Comparison of ENCODE assay signal across 27 cellular contexts in the genomic region with DNA sequence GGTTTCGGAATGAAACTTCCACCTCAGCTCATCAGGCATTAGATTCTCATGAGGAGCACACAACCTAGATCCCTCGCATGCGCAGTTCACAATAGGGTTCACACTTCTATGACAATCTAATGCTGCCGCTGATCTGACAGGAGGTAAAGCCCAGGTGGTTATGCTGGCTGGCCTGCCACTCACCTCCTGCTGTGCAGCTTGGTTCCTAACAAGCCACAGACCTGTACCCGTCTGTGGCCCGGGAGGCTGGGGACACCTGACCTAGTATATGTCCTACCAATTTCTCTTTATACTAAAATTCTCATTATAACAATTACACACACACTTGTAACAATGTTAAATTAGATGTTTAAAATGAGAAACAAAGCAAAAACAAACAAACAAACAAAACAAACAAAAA.
"Had no signal": no experiment of that assay in that cellular context is flagged by ENCODE, and none has a peak within 500 bp of the region (broad histone marks: within the 10 kb centered on the region; RNA-seq: fewer than 3 reads in every experiment).

No MANE protein-coding gene starts in this region.

- H3K9me3 ChIP-seq: gastrocnemius medialis, right atrium auricular region, stomach, thyroid gland, upper lobe of left lung had no signal

- H3K9me3 Mint-ChIP-seq: activated CD8-positive, alpha-beta T cell treated with anti-CD3 and anti-CD28 coated beads for 36 hours; activated T-cell treated with anti-CD3 and anti-CD28 coated beads, Interleukin-2, amount 50 U/mL, for 4 hours; activated T-helper 17 cell treated with anti-CD3 and anti-CD28 coated beads, Interleukin-2, amount 50 U/mL, for 72 hours; effector memory CD8-positive, alpha-beta T cell; mesothelial cell of epicardium; naive thymus-derived CD4-positive, alpha-beta T cell; neural crest cell; T-helper 1 cell treated with Interleukin-12 subunit alpha and Interleukin-12 subunit beta and Interleukin-4 antibody, amounts not matched to agents 30 μg/mL and 1 μg/mL, for 36 hours had no signal

- DNase-seq: activated CD4-positive, alpha-beta T cell treated with anti-CD3 and anti-CD28 coated beads, Interleukin-2, amount 50 U/mL, for 1 hour; activated CD4-positive, CD25-positive, alpha-beta regulatory T cell treated with anti-CD3 and anti-CD28 coated beads, Interleukin-2, amount 50 U/mL, for 72 hours; activated CD8-positive, alpha-beta T cell treated with anti-CD3 and anti-CD28 coated beads for 36 hours; activated gamma-delta T cell treated with Interleukin-2 at 50 U/mL for 16 hours; activated naive CD4-positive, alpha-beta T cell treated with anti-CD3 and anti-CD28 coated beads, Interleukin-2, amount 50 U/mL, for 16 hours; activated T-cell treated with anti-CD3 and anti-CD28 coated beads, Interleukin-2, amount 50 U/mL, for 4 hours; amniotic stem cell; brain microvascular endothelial cell; cortex of kidney; effector memory CD8-positive, alpha-beta T cell; erythroblast; gastrocnemius medialis; left colon; mammary epithelial cell; naive thymus-derived CD4-positive, alpha-beta T cell; nucleus accumbens; stimulated activated CD4-positive, alpha-beta T cell treated with anti-CD3 and anti-CD28 coated beads, Interleukin-2, amount 100 ng/mL, for 48 hours; stomach; thyroid gland; upper lobe of left lung had no signal

- H3K4me1 ChIP-seq: gastrocnemius medialis, parathyroid adenoma, right atrium auricular region, thyroid gland had no signal

- H3K4me2 ChIP-seq: hepatocyte had no signal

- H3K4me1 Mint-ChIP-seq: activated T-helper 17 cell treated with anti-CD3 and anti-CD28 coated beads, Interleukin-2, amount 50 U/mL, for 72 hours had no signal

- H3K36me3 Mint-ChIP-seq: mesothelial cell of epicardium; naive thymus-derived CD4-positive, alpha-beta T cell had no signal

- H3K4me3 ChIP-seq: gastrocnemius medialis, hepatocyte, right atrium auricular region, stomach, thyroid gland, upper lobe of left lung had no signal

- H3K27ac ChIP-seq: brain microvascular endothelial cell, gastrocnemius medialis, hepatocyte, parathyroid adenoma, right atrium auricular region, stomach, thyroid gland, upper lobe of left lung had no signal

- H3K79me2 ChIP-seq: hepatocyte, parathyroid adenoma had no signal

- H3K27ac Mint-ChIP-seq: activated CD8-positive, alpha-beta T cell treated with anti-CD3 and anti-CD28 coated beads for 36 hours; activated T-helper 17 cell treated with anti-CD3 and anti-CD28 coated beads, Interleukin-2, amount 50 U/mL, for 72 hours; effector memory CD8-positive, alpha-beta T cell; mesothelial cell of epicardium; T-helper 1 cell treated with Interleukin-12 subunit alpha and Interleukin-12 subunit beta and Interleukin-4 antibody, amounts not matched to agents 30 μg/mL and 1 μg/mL, for 36 hours had no signal

- ATAC-seq: activated CD8-positive, alpha-beta T cell treated with anti-CD3 and anti-CD28 coated beads for 36 hours; activated T-cell treated with anti-CD3 and anti-CD28 coated beads, Interleukin-2, amount 50 U/mL, for 4 hours; activated T-helper 17 cell treated with anti-CD3 and anti-CD28 coated beads, Interleukin-2, amount 50 U/mL, for 72 hours; effector memory CD8-positive, alpha-beta T cell; gastrocnemius medialis; left colon; naive thymus-derived CD4-positive, alpha-beta T cell had no signal

- H3K27me3 Mint-ChIP-seq: activated CD8-positive, alpha-beta T cell treated with anti-CD3 and anti-CD28 coated beads for 36 hours; activated T-helper 17 cell treated with anti-CD3 and anti-CD28 coated beads, Interleukin-2, amount 50 U/mL, for 72 hours; effector memory CD8-positive, alpha-beta T cell had no signal

- H3K27me3 ChIP-seq: brain microvascular endothelial cell, gastrocnemius medialis, right atrium auricular region, stomach, thyroid gland, upper lobe of left lung had no signal

- H3K9ac ChIP-seq: parathyroid adenoma had no signal

- H3K36me3 ChIP-seq: brain microvascular endothelial cell, gastrocnemius medialis, right atrium auricular region, stomach, thyroid gland, upper lobe of left lung had no signal

- H3K4me3 Mint-ChIP-seq: activated CD8-positive, alpha-beta T cell treated with anti-CD3 and anti-CD28 coated beads for 36 hours; activated T-cell treated with anti-CD3 and anti-CD28 coated beads, Interleukin-2, amount 50 U/mL, for 4 hours; activated T-helper 17 cell treated with anti-CD3 and anti-CD28 coated beads, Interleukin-2, amount 50 U/mL, for 72 hours; effector memory CD8-positive, alpha-beta T cell; mesothelial cell of epicardium; naive thymus-derived CD4-positive, alpha-beta T cell; neural crest cell; T-helper 1 cell treated with Interleukin-12 subunit alpha and Interleukin-12 subunit beta and Interleukin-4 antibody, amounts not matched to agents 30 μg/mL and 1 μg/mL, for 36 hours had no signal

- H2AFZ ChIP-seq: hepatocyte, parathyroid adenoma had no signal
